Comparison of ENCODE assay signal across 18 cellular contexts in the genomic region with DNA sequence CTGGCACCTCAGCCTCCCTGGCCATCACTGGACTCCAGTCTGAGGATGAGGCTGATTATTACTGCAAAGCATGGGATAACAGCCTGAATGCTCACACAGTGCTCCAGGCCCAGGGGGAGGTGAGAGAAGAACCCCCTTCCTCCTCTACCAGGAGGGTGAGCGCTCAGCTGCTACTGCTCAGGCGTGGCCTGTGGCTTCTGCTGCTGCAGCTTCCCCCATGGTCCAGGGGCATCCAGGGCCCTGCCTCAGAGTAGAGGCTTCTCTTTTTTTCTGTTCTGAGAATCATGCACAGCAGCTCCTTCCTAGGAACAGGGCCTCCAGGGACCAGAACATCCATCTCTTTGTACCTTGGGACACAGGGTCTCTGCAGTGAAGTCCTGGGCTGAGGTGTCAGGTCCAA.
DNase-seq lines count a peak whose midpoint lies in the region; ATAC-seq, FAIRE-seq and TF ChIP-seq lines count a peak whose summit lies in the region.
"Had no signal": no experiment of that assay in that cellular context is flagged by ENCODE, and none has a peak within 500 bp of the region (broad histone marks: within the 10 kb centered on the region; RNA-seq: fewer than 3 reads in every experiment).

No MANE protein-coding gene starts in this region.

- H4K20me1 ChIP-seq in BLaER1 = no peaks in the 10 kb centered on the region

- H3K36me3 Mint-ChIP-seq in stimulated activated effector memory CD8-positive, alpha-beta T cell treated with anti-CD3 and anti-CD28 coated beads, Interleukin-12 subunit alpha, Interleukin-12 subunit beta, amount 100 ng/mL, for 72 hours = no peaks in the 10 kb centered on the region
- H3K36me3 Mint-ChIP-seq: CD14-positive monocyte; CD8-positive, alpha-beta T cell; IgD-negative memory B cell had no signal

- peaks cover 20% of the 10 kb centered on the region for H3K9me3 ChIP-seq in BLaER1

- H3K4me3 Mint-ChIP-seq in stimulated activated effector memory CD8-positive, alpha-beta T cell treated with anti-CD3 and anti-CD28 coated beads, Interleukin-12 subunit alpha, Interleukin-12 subunit beta, amount 100 ng/mL, for 72 hours = no peak overlapping the region
- H3K4me3 Mint-ChIP-seq: CD14-positive monocyte; CD8-positive, alpha-beta T cell; HFFc6; IgD-negative memory B cell had no signal

- TF ChIP-seq POLR2A in GM12891 (IDR thresholded peaks at IDR 0.05; ENCODE audit: low read depth, low read length) = no peak

- H3K4me2 ChIP-seq in BLaER1 = peak overlapping the region; percentile 70

- H3K27me3 ChIP-seq in BLaER1 = no peaks in the 10 kb centered on the region

- no peak overlapping the region for H3K27ac ChIP-seq in BLaER1
- H3K27ac ChIP-seq: GM23248 had no signal

- peak; percentile 20 for FAIRE-seq in GM12891 (lab: Jason Lieb, UNC)
- FAIRE-seq: GM12878 had no signal

- H3K4me1 Mint-ChIP-seq in stimulated activated effector memory CD8-positive, alpha-beta T cell treated with anti-CD3 and anti-CD28 coated beads, Interleukin-12 subunit alpha, Interleukin-12 subunit beta, amount 100 ng/mL, for 72 hours = no peaks in the 10 kb centered on the region

- no peaks in the 10 kb centered on the region for H3K36me3 ChIP-seq in BLaER1

- no peak overlapping the region for H3K27ac Mint-ChIP-seq in stimulated activated effector memory CD8-positive, alpha-beta T cell treated with anti-CD3 and anti-CD28 coated beads, Interleukin-12 subunit alpha, Interleukin-12 subunit beta, amount 100 ng/mL, for 72 hours
- H3K27ac Mint-ChIP-seq: CD14-positive monocyte; CD8-positive, alpha-beta T cell; HFFc6 had no signal

- no peaks in the 10 kb centered on the region for H3K9me3 Mint-ChIP-seq in stimulated activated effector memory CD8-positive, alpha-beta T cell treated with anti-CD3 and anti-CD28 coated beads, Interleukin-12 subunit alpha, Interleukin-12 subunit beta, amount 100 ng/mL, for 72 hours
- H3K9me3 Mint-ChIP-seq: CD8-positive, alpha-beta T cell; IgD-negative memory B cell had no signal

- DNase-seq in GM12891 (ENCODE audit: insufficient read length, low spot score) = no peak
- DNase-seq in left lobe of liver (ENCODE audit: low spot score) = no peak
- no peak for DNase-seq in stimulated activated effector memory CD8-positive, alpha-beta T cell treated with anti-CD3 and anti-CD28 coated beads, Interleukin-12 subunit alpha, Interleukin-12 subunit beta, amount 100 ng/mL, for 72 hours (ENCODE audit: low spot score in 2 of 2)
- no peak for DNase-seq in NOMO-1 treated with DMSO at 0.1 percent for 48 hours (lab: John Stamatoyannopoulos, UW; ENCODE audit: unreplicated experiment)
- no peak for DNase-seq in GOT3 (lab: John Stamatoyannopoulos, UW)
- no peak for DNase-seq in dermis blood vessel endothelial cell
- no peak for DNase-seq in D341Med (ENCODE audit: low spot score)
- DNase-seq: 8988T; CD8-positive, alpha-beta T cell; COR-L47; GM23248; HCEC 1CT; HFFc6; KG1 had no signal

- no peak overlapping the region for H3K4me3 ChIP-seq in BLaER1
- H3K4me3 ChIP-seq: GM12878, GM23248 had no signal

- H3K4me1 ChIP-seq in BLaER1 = peaks cover 47% of the 10 kb centered on the region

- no peak overlapping the region for H3K9ac ChIP-seq in BLaER1
- H3K9ac ChIP-seq: GM23248 had no signal

- peak; percentile 23 for ATAC-seq in left lobe of liver
- peak; percentile 28 for ATAC-seq in stimulated activated effector memory CD8-positive, alpha-beta T cell treated with anti-CD3 and anti-CD28 coated beads, Interleukin-12 subunit alpha, Interleukin-12 subunit beta, amount 100 ng/mL, for 72 hours
- ATAC-seq: CD8-positive, alpha-beta T cell; GM12878 had no signal

TF ChIP-seq in GM12891, 5 proteins besides CTCF, POLR2A, EP300 and RAD21:
- no peak for TF ChIP-seq PAX5 (IDR thresholded peaks at IDR 0.05; ENCODE audit: insufficient read depth, low read length, severe bottlenecking)
